8 cellular contexts compared by ENCODE assay signal in genomic region chr12:47813491-47814196, GRCh38. TPM values are rescaled to one million over a fixed set of nuclear protein-coding genes. Genes with fewer than 3 reads are reported as not detected.
A peak's percentile ranks its signal among the peaks of the same experiment; 100 is the strongest.
DNase-seq lines count a peak whose midpoint lies in the region; ATAC-seq lines count a peak whose summit lies in the region.

No MANE protein-coding gene starts in this region.

- H3K27ac Mint-ChIP-seq in activated naive CD8-positive, alpha-beta T cell, result peak overlapping the region; percentile 99

- no peaks in the 10 kb centered on the region for H3K9me3 Mint-ChIP-seq in activated naive CD8-positive, alpha-beta T cell (ENCODE audit: low read depth)

- H3K4me1 Mint-ChIP-seq in activated naive CD8-positive, alpha-beta T cell (ENCODE audit: low read depth), result peaks cover 90% of the 10 kb centered on the region

- ATAC-seq in GM21423 (IDR thresholded peaks at IDR 0.05; ENCODE audit: unreplicated experiment), result peak; percentile 39
- ATAC-seq in stimulated activated naive CD8-positive, alpha-beta T cell treated with anti-CD3 and anti-CD28 coated beads, Interleukin-15, Interleukin-2, amounts not matched to agents 100 U/mL and 50 U/mL, for 24 hours, result no peak

- H3K27me3 Mint-ChIP-seq in activated naive CD8-positive, alpha-beta T cell, result no peaks in the 10 kb centered on the region

- peak overlapping the region; percentile 94 for H3K4me3 Mint-ChIP-seq in activated naive CD8-positive, alpha-beta T cell

- peak overlapping the region; percentile 46; the same call in 1 of the 2 replicates for H3K4me3 ChIP-seq in iPS-18c (ENCODE audit: insufficient read depth, low read depth, low read length)

- peaks cover 15% of the 10 kb centered on the region for H3K36me3 Mint-ChIP-seq in activated naive CD8-positive, alpha-beta T cell

- H3K9me3 ChIP-seq in iPS-18c (ENCODE audit: control insufficient read depth, insufficient read depth, low read length), result no peaks in the 10 kb centered on the region

- DNase-seq in GF-D8 (lab: John Stamatoyannopoulos, UW) (peak; percentile 64), HT1080 (ENCODE audit: low read depth) (peak; percentile 54), NCI-H2227 treated with DMSO at 0.1 percent for 48 hours (lab: John Stamatoyannopoulos, UW) (no peak), T-helper 9 cell (no peak)
- peak; percentile 40 for DNase-seq in stimulated activated naive CD8-positive, alpha-beta T cell treated with anti-CD3 and anti-CD28 coated beads, Interleukin-15, Interleukin-2, amounts not matched to agents 100 U/mL and 50 U/mL, for 24 hours

RNA-seq across cellular contexts. Expression of gene HDAC7, which starts 6.1 kb away (rescaled TPM):
- 36.8 and 40.0 TPM in 2 replicates for total RNA-seq in HT1080 (2014; rRNA removed; shearing (Covaris generic))
- polyA plus RNA-seq in HT1080 (2015; cell fraction: cytosol; rRNA removed), result 46.7 and 49.2 TPM in 2 replicates
- polyA plus RNA-seq in HT1080 (2015; cell fraction: nucleus; rRNA removed), result 105 and 114 TPM in 2 replicates

RNA-seq across cellular contexts. Expression of gene SLC48A1, which starts 40.6 kb away (rescaled TPM):
- 11.7 and 13.3 TPM in 2 replicates for total RNA-seq in HT1080 (2014; rRNA removed; shearing (Covaris generic))
- 12.8 and 17.8 TPM in 2 replicates for polyA plus RNA-seq in HT1080 (2015; cell fraction: cytosol; rRNA removed)
- 20.2 and 21.6 TPM in 2 replicates for polyA plus RNA-seq in HT1080 (2015; cell fraction: nucleus; rRNA removed)

RNA-seq across cellular contexts. Expression of gene RAPGEF3, which starts 55.0 kb away (rescaled TPM):
- total RNA-seq in HT1080 (2014; rRNA removed; shearing (Covaris generic)), result 3.7 and 4.1 TPM in 2 replicates
- 1.5 and 2.2 TPM in 2 replicates for polyA plus RNA-seq in HT1080 (2015; cell fraction: cytosol; rRNA removed)
- 5.8 and 7.8 TPM in 2 replicates for polyA plus RNA-seq in HT1080 (2015; cell fraction: nucleus; rRNA removed)

Comparison
In these comparisons a context has a peak if more than half of its experiments do, and no peak if none do; other contexts are left out.
1. DNase-seq: peak in GF-D8 (single experiment), HT1080 (single experiment) and stimulated activated naive CD8-positive, alpha-beta T cell treated with anti-CD3 and anti-CD28 coated beads, Interleukin-15, Interleukin-2, amounts not matched to agents 100 U/mL and 50 U/mL, for 24 hours (single experiment); none in NCI-H2227 treated with DMSO at 0.1 percent for 48 hours (single experiment) and T-helper 9 cell (single experiment).